ENCODE assay signal across 1 cellular context in the genomic region with DNA sequence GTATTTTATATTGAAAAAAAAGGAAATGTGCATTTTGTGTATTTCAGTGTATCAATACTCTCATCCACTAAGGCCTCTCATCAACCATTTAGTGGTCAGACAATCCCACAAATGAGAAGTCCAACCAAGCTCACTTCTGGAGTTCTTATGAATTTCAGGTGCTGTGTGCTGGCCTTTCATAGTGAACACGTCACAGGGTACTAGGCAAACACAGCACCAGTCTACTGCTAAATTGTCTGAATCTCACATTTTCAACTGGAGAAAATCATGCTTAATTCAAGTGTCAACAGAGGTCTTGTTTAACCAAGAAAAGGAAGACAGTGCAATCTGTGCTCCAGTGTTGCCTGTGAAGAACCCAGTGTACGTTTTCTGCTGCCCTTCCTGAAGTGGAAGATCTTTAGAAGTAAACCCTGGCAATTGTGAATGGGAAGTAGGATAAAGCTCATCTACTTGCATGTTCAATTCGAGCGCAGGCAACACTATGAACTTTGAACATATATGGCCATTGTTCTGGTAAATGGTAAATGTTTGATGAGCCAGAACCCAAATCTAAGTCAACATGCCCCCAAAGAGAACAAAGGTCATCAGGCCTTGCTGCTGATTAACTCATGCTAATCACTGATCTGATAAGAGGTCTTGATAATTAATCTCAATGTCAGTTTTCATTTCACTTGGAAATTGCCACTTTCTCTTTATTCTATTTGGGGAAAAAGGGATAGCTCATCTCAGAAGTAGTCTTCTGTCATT.
A peak's percentile ranks its signal among the peaks of the same experiment; 100 is the strongest.
TF ChIP-seq lines count a peak whose summit lies in the region.

No MANE protein-coding gene starts in this region.

TF ChIP-seq in HepG2, 621 proteins besides CTCF, POLR2A, EP300 and RAD21 (continued from another document and continues in another):
- TF ChIP-seq, protein P1, sequence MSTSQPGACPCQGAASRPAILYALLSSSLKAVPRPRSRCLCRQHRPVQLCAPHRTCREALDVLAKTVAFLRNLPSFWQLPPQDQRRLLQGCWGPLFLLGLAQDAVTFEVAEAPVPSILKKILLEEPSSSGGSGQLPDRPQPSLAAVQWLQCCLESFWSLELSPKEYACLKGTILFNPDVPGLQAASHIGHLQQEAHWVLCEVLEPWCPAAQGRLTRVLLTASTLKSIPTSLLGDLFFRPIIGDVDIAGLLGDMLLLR (CRISPR knock-in tag; IDR thresholded peaks at IDR 0.05), result no peak
- TF ChIP-seq, protein P2, sequence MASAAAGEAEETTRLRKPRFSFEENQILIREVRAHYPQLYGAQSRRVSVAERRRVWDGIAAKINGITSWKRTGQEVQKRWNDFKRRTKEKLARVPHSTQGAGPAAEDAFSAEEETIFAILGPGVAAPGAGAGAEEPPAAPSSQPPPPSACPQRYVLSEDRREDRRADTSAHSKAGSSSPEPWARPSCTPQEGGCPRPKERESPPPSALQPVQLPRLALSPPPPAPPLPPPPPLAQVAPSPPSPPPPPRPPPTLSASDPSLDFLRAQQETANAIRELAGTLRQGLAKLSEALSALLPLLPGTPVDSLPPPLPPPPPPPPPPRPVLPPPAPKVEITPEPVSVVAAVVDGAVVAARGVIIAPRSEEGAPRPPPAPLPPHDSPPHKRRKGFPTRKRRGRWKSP (CRISPR knock-in tag; IDR thresholded peaks at IDR 0.05), result no peak; the same call in 1 of the 2 replicates
- TF ChIP-seq, protein P3, sequence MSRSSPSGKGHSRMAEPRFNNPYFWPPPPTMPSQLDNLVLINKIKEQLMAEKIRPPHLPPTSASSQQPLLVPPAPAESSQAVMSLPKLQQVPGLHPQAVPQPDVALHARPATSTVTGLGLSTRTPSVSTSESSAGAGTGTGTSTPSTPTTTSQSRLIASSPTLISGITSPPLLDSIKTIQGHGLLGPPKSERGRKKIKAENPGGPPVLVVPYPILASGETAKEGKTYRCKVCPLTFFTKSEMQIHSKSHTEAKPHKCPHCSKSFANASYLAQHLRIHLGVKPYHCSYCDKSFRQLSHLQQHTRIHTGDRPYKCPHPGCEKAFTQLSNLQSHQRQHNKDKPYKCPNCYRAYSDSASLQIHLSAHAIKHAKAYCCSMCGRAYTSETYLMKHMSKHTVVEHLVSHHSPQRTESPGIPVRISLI (CRISPR knock-in tag; IDR thresholded peaks at IDR 0.05; ENCODE audit: borderline replicate concordance), result no peak
- peak; percentile 67; the same call in 1 of the 2 replicates for TF ChIP-seq NAIF1 (CRISPR knock-in tag; IDR thresholded peaks at IDR 0.05; ENCODE audit: borderline replicate concordance)
- TF ChIP-seq TBX2 (CRISPR knock-in tag; IDR thresholded peaks at IDR 0.05; ENCODE audit: borderline replicate concordance), result peak; percentile 97
- TF ChIP-seq ZBTB3 (CRISPR knock-in tag; IDR thresholded peaks at IDR 0.05; ENCODE audit: borderline replicate concordance, low read depth), result no peak
- TF ChIP-seq ZSCAN22 (CRISPR knock-in tag; IDR thresholded peaks at IDR 0.05), result no peak
- no peak for TF ChIP-seq SMARCC2 (IDR thresholded peaks at IDR 0.05)
- no peak for TF ChIP-seq ZNF674 (CRISPR knock-in tag; IDR thresholded peaks at IDR 0.05; ENCODE audit: low read depth)
- no peak for TF ChIP-seq ARNT (IDR thresholded peaks at IDR 0.05)
- no peak for TF ChIP-seq RFX1 (IDR thresholded peaks at IDR 0.05)
- TF ChIP-seq SMAD3 (CRISPR knock-in tag; IDR thresholded peaks at IDR 0.05), result peak; percentile 88
- TF ChIP-seq ZNF446 (CRISPR knock-in tag; IDR thresholded peaks at IDR 0.05), result no peak
- TF ChIP-seq, protein P4, sequence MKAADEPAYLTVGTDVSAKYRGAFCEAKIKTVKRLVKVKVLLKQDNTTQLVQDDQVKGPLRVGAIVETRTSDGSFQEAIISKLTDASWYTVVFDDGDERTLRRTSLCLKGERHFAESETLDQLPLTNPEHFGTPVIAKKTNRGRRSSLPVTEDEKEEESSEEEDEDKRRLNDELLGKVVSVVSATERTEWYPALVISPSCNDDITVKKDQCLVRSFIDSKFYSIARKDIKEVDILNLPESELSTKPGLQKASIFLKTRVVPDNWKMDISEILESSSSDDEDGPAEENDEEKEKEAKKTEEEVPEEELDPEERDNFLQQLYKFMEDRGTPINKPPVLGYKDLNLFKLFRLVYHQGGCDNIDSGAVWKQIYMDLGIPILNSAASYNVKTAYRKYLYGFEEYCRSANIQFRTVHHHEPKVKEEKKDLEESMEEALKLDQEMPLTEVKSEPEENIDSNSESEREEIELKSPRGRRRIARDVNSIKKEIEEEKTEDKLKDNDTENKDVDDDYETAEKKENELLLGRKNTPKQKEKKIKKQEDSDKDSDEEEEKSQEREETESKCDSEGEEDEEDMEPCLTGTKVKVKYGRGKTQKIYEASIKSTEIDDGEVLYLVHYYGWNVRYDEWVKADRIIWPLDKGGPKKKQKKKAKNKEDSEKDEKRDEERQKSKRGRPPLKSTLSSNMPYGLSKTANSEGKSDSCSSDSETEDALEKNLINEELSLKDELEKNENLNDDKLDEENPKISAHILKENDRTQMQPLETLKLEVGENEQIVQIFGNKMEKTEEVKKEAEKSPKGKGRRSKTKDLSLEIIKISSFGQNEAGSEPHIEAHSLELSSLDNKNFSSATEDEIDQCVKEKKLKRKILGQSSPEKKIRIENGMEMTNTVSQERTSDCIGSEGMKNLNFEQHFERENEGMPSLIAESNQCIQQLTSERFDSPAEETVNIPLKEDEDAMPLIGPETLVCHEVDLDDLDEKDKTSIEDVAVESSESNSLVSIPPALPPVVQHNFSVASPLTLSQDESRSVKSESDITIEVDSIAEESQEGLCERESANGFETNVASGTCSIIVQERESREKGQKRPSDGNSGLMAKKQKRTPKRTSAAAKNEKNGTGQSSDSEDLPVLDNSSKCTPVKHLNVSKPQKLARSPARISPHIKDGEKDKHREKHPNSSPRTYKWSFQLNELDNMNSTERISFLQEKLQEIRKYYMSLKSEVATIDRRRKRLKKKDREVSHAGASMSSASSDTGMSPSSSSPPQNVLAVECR (CRISPR knock-in tag; IDR thresholded peaks at IDR 0.05; ENCODE audit: borderline replicate concordance), result 0 out of 2 replicates have a peak, but pooled peaks have one; percentile 31
- peak; percentile 90; the same call in 1 of the 2 replicates for TF ChIP-seq TBX3 (IDR thresholded peaks at IDR 0.05; ENCODE audit: borderline replicate concordance)
- TF ChIP-seq ZNF207 (IDR thresholded peaks at IDR 0.05; ENCODE audit: borderline replicate concordance), result no peak
- TF ChIP-seq, protein P5, sequence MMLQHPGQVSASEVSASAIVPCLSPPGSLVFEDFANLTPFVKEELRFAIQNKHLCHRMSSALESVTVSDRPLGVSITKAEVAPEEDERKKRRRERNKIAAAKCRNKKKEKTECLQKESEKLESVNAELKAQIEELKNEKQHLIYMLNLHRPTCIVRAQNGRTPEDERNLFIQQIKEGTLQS (CRISPR knock-in tag; IDR thresholded peaks at IDR 0.05), result no peak; the same call in 1 of the 2 replicates
- no peak for TF ChIP-seq SNRNP70 (IDR thresholded peaks at IDR 0.05; ENCODE audit: low read depth, low read length)
- TF ChIP-seq MTF2 (CRISPR knock-in tag; IDR thresholded peaks at IDR 0.05; ENCODE audit: borderline replicate concordance), result no peak
- TF ChIP-seq TMF1 (CRISPR knock-in tag; IDR thresholded peaks at IDR 0.05; ENCODE audit: low read depth), result no peak
- TF ChIP-seq ZNF510 (CRISPR knock-in tag; IDR thresholded peaks at IDR 0.05; ENCODE audit: low read depth), result no peak
- no peak for TF ChIP-seq KLF12 (CRISPR knock-in tag; IDR thresholded peaks at IDR 0.05; ENCODE audit: borderline replicate concordance)
- no peak for TF ChIP-seq ZNF589 (CRISPR knock-in tag; conservative IDR thresholded peaks at IDR 0.05)
- TF ChIP-seq, protein P6, sequence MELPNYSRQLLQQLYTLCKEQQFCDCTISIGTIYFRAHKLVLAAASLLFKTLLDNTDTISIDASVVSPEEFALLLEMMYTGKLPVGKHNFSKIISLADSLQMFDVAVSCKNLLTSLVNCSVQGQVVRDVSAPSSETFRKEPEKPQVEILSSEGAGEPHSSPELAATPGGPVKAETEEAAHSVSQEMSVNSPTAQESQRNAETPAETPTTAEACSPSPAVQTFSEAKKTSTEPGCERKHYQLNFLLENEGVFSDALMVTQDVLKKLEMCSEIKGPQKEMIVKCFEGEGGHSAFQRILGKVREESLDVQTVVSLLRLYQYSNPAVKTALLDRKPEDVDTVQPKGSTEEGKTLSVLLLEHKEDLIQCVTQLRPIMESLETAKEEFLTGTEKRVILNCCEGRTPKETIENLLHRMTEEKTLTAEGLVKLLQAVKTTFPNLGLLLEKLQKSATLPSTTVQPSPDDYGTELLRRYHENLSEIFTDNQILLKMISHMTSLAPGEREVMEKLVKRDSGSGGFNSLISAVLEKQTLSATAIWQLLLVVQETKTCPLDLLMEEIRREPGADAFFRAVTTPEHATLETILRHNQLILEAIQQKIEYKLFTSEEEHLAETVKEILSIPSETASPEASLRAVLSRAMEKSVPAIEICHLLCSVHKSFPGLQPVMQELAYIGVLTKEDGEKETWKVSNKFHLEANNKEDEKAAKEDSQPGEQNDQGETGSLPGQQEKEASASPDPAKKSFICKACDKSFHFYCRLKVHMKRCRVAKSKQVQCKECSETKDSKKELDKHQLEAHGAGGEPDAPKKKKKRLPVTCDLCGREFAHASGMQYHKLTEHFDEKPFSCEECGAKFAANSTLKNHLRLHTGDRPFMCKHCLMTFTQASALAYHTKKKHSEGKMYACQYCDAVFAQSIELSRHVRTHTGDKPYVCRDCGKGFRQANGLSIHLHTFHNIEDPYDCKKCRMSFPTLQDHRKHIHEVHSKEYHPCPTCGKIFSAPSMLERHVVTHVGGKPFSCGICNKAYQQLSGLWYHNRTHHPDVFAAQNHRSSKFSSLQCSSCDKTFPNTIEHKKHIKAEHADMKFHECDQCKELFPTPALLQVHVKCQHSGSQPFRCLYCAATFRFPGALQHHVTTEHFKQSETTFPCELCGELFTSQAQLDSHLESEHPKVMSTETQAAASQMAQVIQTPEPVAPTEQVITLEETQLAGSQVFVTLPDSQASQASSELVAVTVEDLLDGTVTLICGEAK (IDR thresholded peaks at IDR 0.05), result no peak
- TF ChIP-seq, protein P6 (CRISPR knock-in tag; IDR thresholded peaks at IDR 0.05), result no peak; the same call in 1 of the 2 replicates
- TF ChIP-seq, protein P7, sequence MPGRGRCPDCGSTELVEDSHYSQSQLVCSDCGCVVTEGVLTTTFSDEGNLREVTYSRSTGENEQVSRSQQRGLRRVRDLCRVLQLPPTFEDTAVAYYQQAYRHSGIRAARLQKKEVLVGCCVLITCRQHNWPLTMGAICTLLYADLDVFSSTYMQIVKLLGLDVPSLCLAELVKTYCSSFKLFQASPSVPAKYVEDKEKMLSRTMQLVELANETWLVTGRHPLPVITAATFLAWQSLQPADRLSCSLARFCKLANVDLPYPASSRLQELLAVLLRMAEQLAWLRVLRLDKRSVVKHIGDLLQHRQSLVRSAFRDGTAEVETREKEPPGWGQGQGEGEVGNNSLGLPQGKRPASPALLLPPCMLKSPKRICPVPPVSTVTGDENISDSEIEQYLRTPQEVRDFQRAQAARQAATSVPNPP (CRISPR knock-in tag; IDR thresholded peaks at IDR 0.05), result no peak
- TF ChIP-seq AGO1 (IDR thresholded peaks at IDR 0.05; ENCODE audit: low read depth, low read length, poor library complexity, severe bottlenecking), result no peak
- peak; percentile 30; the same call in 1 of the 2 replicates for TF ChIP-seq ZKSCAN8 (CRISPR knock-in tag; IDR thresholded peaks at IDR 0.05; ENCODE audit: borderline replicate concordance)
- no peak for TF ChIP-seq ZNF253 (CRISPR knock-in tag; IDR thresholded peaks at IDR 0.05; ENCODE audit: borderline replicate concordance)
- peak; percentile 98; the same call in 1 of the 2 replicates for TF ChIP-seq EHMT2 (IDR thresholded peaks at IDR 0.05; ENCODE audit: borderline replicate concordance, low read depth, low read length)
- TF ChIP-seq HOXD1 (CRISPR knock-in tag; IDR thresholded peaks at IDR 0.05), result no peak
- TF ChIP-seq SRY (CRISPR knock-in tag; IDR thresholded peaks at IDR 0.05), result no peak
- TF ChIP-seq NFE2L1 (CRISPR knock-in tag; IDR thresholded peaks at IDR 0.05; ENCODE audit: borderline replicate concordance), result no peak
- TF ChIP-seq, protein P8, sequence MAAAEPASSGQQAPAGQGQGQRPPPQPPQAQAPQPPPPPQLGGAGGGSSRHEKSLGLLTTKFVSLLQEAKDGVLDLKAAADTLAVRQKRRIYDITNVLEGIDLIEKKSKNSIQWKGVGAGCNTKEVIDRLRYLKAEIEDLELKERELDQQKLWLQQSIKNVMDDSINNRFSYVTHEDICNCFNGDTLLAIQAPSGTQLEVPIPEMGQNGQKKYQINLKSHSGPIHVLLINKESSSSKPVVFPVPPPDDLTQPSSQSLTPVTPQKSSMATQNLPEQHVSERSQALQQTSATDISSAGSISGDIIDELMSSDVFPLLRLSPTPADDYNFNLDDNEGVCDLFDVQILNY (CRISPR knock-in tag; conservative IDR thresholded peaks at IDR 0.05), result no peak
- no peak for TF ChIP-seq GPN1 (CRISPR knock-in tag; IDR thresholded peaks at IDR 0.05; ENCODE audit: borderline replicate concordance)
- TF ChIP-seq PHF8 (CRISPR knock-in tag; IDR thresholded peaks at IDR 0.05), result peak; percentile 49
- TF ChIP-seq ZNF20 (CRISPR knock-in tag; IDR thresholded peaks at IDR 0.05), result no peak
- no peak for TF ChIP-seq ZNF354B (CRISPR knock-in tag; IDR thresholded peaks at IDR 0.05)
- peak; percentile 55 for TF ChIP-seq ELF1 (CRISPR knock-in tag; IDR thresholded peaks at IDR 0.05)
- TF ChIP-seq FIP1L1 (IDR thresholded peaks at IDR 0.05; ENCODE audit: borderline replicate concordance, insufficient read depth, low read depth, low read length), result no peak
- TF ChIP-seq GATAD2A (CRISPR knock-in tag; IDR thresholded peaks at IDR 0.05), result peak; percentile 95; the same call in 1 of the 2 replicates
